31 cellular contexts compared by ENCODE assay signal in the genomic region with DNA sequence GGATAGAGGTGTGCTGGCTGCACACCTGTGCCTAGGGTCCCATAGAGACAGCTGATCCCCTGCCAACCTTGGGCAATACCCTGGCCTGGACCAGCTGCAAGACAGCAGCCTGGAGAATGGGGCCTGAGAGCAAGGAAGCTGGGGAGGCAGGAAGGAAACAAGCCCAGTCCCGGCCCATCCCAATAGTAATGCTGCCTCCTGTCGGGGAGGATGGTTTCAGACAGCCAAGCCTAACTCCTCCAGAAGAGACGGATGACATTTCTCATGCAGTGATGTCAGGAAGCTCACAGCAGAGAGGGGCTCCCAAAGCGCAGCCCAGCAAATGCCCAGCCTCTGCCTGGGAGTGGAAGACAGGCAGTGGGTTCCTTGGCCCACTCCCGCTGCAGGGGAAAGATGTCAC.
"Had no signal": no experiment of that assay in that cellular context is flagged by ENCODE, and none has a peak within 500 bp of the region (broad histone marks: within the 10 kb centered on the region; RNA-seq: fewer than 3 reads in every experiment).

No MANE protein-coding gene starts in this region.

- H3K9me3 ChIP-seq: ascending aorta, body of pancreas, SK-N-SH had no signal

- H3K4me1 Mint-ChIP-seq: activated CD4-positive, alpha-beta T cell treated with anti-CD3 and anti-CD28 coated beads for 36 hours; activated naive CD8-positive, alpha-beta T cell treated with anti-CD3 and anti-CD28 coated beads, Interleukin-2, amount 50 U/mL, for 24 hours had no signal

- H3K9me3 Mint-ChIP-seq: activated CD8-positive, alpha-beta T cell treated with anti-CD3 and anti-CD28 coated beads for 36 hours; activated naive CD8-positive, alpha-beta T cell treated with anti-CD3 and anti-CD28 coated beads, Interleukin-2, amount 50 U/mL, for 24 hours had no signal

- H3K4me2 ChIP-seq: SK-N-SH had no signal

- H3K27me3 ChIP-seq: ascending aorta, body of pancreas had no signal

- H3K4me3 Mint-ChIP-seq: activated CD4-positive, alpha-beta T cell treated with anti-CD3 and anti-CD28 coated beads for 36 hours; activated CD8-positive, alpha-beta T cell treated with anti-CD3 and anti-CD28 coated beads for 36 hours; activated naive CD8-positive, alpha-beta T cell treated with anti-CD3 and anti-CD28 coated beads, Interleukin-2, amount 50 U/mL, for 24 hours had no signal

- H3K27me3 Mint-ChIP-seq: activated CD4-positive, alpha-beta T cell treated with anti-CD3 and anti-CD28 coated beads for 36 hours; activated CD8-positive, alpha-beta T cell treated with anti-CD3 and anti-CD28 coated beads for 36 hours; activated naive CD8-positive, alpha-beta T cell treated with anti-CD3 and anti-CD28 coated beads, Interleukin-2, amount 50 U/mL, for 24 hours had no signal

- H3K4me3 ChIP-seq: ascending aorta, body of pancreas had no signal

- H3K27ac ChIP-seq: ascending aorta, body of pancreas, VCaP had no signal

- H3K9ac ChIP-seq: SK-N-SH had no signal

- DNase-seq: activated CD4-positive, alpha-beta T cell treated with anti-CD3 and anti-CD28 coated beads for 36 hours; activated CD4-positive, alpha-beta T cell treated with anti-CD3 and anti-CD28 coated beads, Interleukin-2, amount 50 U/mL, for 1 hour; activated CD8-positive, alpha-beta memory T cell treated with anti-CD3 and anti-CD28 coated beads, Interleukin-2, amount 50 U/mL, for 48 hours; activated CD8-positive, alpha-beta T cell treated with anti-CD3 and anti-CD28 coated beads for 36 hours; activated effector memory CD4-positive, alpha-beta T cell treated with Interleukin-2 at 50 U/mL for 16 hours; activated naive CD4-positive, alpha-beta T cell; activated naive CD8-positive, alpha-beta T cell treated with anti-CD3 and anti-CD28 coated beads, Interleukin-2, amount 50 U/mL, for 24 hours; activated T-cell treated with anti-CD3 and anti-CD28 coated beads, Interleukin-2, amount 50 U/mL, for 1 hour; amniotic stem cell; body of pancreas; central memory CD4-positive, alpha-beta T cell; Kasumi-1; NCI-H1092 treated with DMSO at 0.1 percent for 48 hours; NCI-H1417 treated with DMSO at 0.1 percent for 48 hours; NCI-H1694; NCI-H2029; NCI-H2107; NCI-H2171 treated with DMSO at 0.1 percent for 48 hours; NCI-H345; NCI-H510A; NCI-H69; NK-92 treated with Interleukin-12 subunit alpha and Interleukin-12 subunit beta, amount 100 ng/mL, for 24 hours; OCI-M1; RPMI8226; SK-N-SH; T-helper 1 cell had no signal

- ATAC-seq: activated CD4-positive, alpha-beta T cell treated with anti-CD3 and anti-CD28 coated beads for 36 hours; activated CD8-positive, alpha-beta T cell treated with anti-CD3 and anti-CD28 coated beads for 36 hours; activated naive CD4-positive, alpha-beta T cell treated with anti-CD3 and anti-CD28 coated beads, Interleukin-2, amount 50 U/mL, for 72 hours; activated naive CD8-positive, alpha-beta T cell treated with anti-CD3 and anti-CD28 coated beads, Interleukin-2, amount 50 U/mL, for 24 hours; body of pancreas; Panc1; Right ventricle myocardium inferior had no signal

- H3K27ac Mint-ChIP-seq: activated CD4-positive, alpha-beta T cell treated with anti-CD3 and anti-CD28 coated beads for 36 hours; activated CD8-positive, alpha-beta T cell treated with anti-CD3 and anti-CD28 coated beads for 36 hours; activated naive CD4-positive, alpha-beta T cell treated with anti-CD3 and anti-CD28 coated beads, Interleukin-2, amount 50 U/mL, for 72 hours; activated naive CD8-positive, alpha-beta T cell treated with anti-CD3 and anti-CD28 coated beads, Interleukin-2, amount 50 U/mL, for 24 hours had no signal

- H3K36me3 Mint-ChIP-seq: activated naive CD4-positive, alpha-beta T cell treated with anti-CD3 and anti-CD28 coated beads, Interleukin-2, amount 50 U/mL, for 72 hours had no signal

- H3K4me1 ChIP-seq: ascending aorta, body of pancreas had no signal

- H3K36me3 ChIP-seq: ascending aorta had no signal
